16 cellular contexts compared by ENCODE assay signal in the genomic region with DNA sequence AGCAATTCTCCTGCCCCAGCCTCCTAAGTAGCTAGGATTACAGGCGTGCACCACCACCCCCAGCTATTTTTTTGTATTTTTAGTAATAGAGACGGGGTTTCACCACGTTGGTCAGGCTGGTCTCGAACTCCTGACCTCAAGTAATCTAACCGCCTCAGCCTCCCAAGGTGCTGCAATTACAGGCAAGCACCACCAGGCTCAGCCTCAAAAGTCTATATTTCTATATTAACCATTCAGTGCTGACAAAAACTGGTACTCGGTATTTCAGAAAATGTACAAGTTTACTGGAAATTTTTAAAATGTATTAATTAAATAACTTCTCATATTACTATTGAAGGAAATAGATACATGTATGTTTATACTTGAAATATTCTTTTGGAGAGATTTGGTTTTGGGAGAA. TPM values are rescaled to one million over a fixed set of nuclear protein-coding genes. Genes with fewer than 3 reads are reported as not detected.
DNase-seq lines count a peak whose midpoint lies in the region; ATAC-seq and TF ChIP-seq lines count a peak whose summit lies in the region.
"Had no signal": no experiment of that assay in that cellular context is flagged by ENCODE, and none has a peak within 500 bp of the region (broad histone marks: within the 10 kb centered on the region; RNA-seq: fewer than 3 reads in every experiment).

No MANE protein-coding gene starts in this region.

- H3K27ac Mint-ChIP-seq in glutamatergic neuron (ENCODE audit: unreplicated experiment), result no peak overlapping the region
- H3K27ac Mint-ChIP-seq: activated T-cell treated with anti-CD3 and anti-CD28 coated beads, Interleukin-2, amount 50 U/mL, for 24 hours had no signal

- H3K27ac ChIP-seq in aorta (ENCODE audit: low read depth in 1 of 2, low read length in 2 of 2), result no peak overlapping the region
- H3K27ac ChIP-seq: gastroesophageal sphincter, KMS-11, WERI-Rb-1 had no signal

- H3K27me3 ChIP-seq in aorta (ENCODE audit: control insufficient read depth in 1 of 2, insufficient read depth in 2 of 2, low read length in 1 of 2), result no peaks in the 10 kb centered on the region
- H3K27me3 ChIP-seq: dorsolateral prefrontal cortex, gastroesophageal sphincter had no signal

- H3K9me3 Mint-ChIP-seq in glutamatergic neuron (ENCODE audit: unreplicated experiment), result peaks cover 6% of the 10 kb centered on the region
- H3K9me3 Mint-ChIP-seq: activated T-cell treated with anti-CD3 and anti-CD28 coated beads, Interleukin-2, amount 50 U/mL, for 24 hours had no signal

- 0 out of 3 replicates have a peak, but pooled peaks have one; percentile 18 for TF ChIP-seq CTCF in GM12872 (IDR thresholded peaks at IDR 0.05; ENCODE audit: insufficient read depth, low read depth, low read length)
- peak; percentile 49 for TF ChIP-seq CTCF in glutamatergic neuron (IDR thresholded peaks at IDR 0.05; ENCODE audit: partially characterized antibody, unreplicated experiment)

- intact Hi-C loops in aorta (cut with DNase I), result loop anchor here in 1 of 2 donors (10.0 kb wide), 1 partner anchor 138 kb away; no protein-coding TSS in a partner anchor

- H3K36me3 ChIP-seq in aorta (ENCODE audit: control insufficient read depth in 1 of 2, insufficient read depth in 2 of 2, low read length in 1 of 2), result no peaks in the 10 kb centered on the region

- H3K4me3 Mint-ChIP-seq in glutamatergic neuron (ENCODE audit: unreplicated experiment), result no peak overlapping the region

- H3K36me3 Mint-ChIP-seq in glutamatergic neuron (ENCODE audit: unreplicated experiment), result peaks cover 15% of the 10 kb centered on the region

- DNase-seq in NCI-H2171 treated with DMSO at 0.1 percent for 48 hours (lab: John Stamatoyannopoulos, UW) (peak; percentile 5), NCI-H2171 (lab: John Stamatoyannopoulos, UW) (no peak), RPMI8226 (peak; percentile 29), glutamatergic neuron (no peak), NCI-H82 treated with DMSO at 0.1 percent for 48 hours (lab: John Stamatoyannopoulos, UW; ENCODE audit: unreplicated experiment) (no peak), NCI-H446 (lab: John Stamatoyannopoulos, UW) (no peak), aorta (no peak)
- DNase-seq: activated T-cell treated with anti-CD3 and anti-CD28 coated beads, Interleukin-2, amount 50 U/mL, for 24 hours; dorsolateral prefrontal cortex; NCI-H345; retina; WERI-Rb-1 had no signal

- no peaks in the 10 kb centered on the region for H3K9me3 ChIP-seq in aorta (ENCODE audit: control insufficient read depth, low read length)
- H3K9me3 ChIP-seq: gastroesophageal sphincter had no signal

- 89% methylated on average over 6 of the region's 6 CpGs for WGBS in aorta, 2 donors

- H3K27me3 Mint-ChIP-seq in glutamatergic neuron (ENCODE audit: unreplicated experiment), result peaks cover 2% of the 10 kb centered on the region
- H3K27me3 Mint-ChIP-seq: activated T-cell treated with anti-CD3 and anti-CD28 coated beads, Interleukin-2, amount 50 U/mL, for 24 hours had no signal

- no peak for ATAC-seq in aorta (ENCODE audit: low FRiP score)
- ATAC-seq: gastroesophageal sphincter had no signal

- peaks cover 14% of the 10 kb centered on the region for H3K4me1 Mint-ChIP-seq in glutamatergic neuron (ENCODE audit: low read depth, unreplicated experiment)

- H3K4me3 ChIP-seq in aorta (ENCODE audit: low read length in 2 of 2), result no peak overlapping the region
- H3K4me3 ChIP-seq: gastroesophageal sphincter had no signal

- no peaks in the 10 kb centered on the region for H3K4me1 ChIP-seq in aorta (ENCODE audit: control insufficient read depth in 1 of 2, insufficient read depth in 2 of 2, low read length in 2 of 2)

RNA-seq across cellular contexts. Expression of a gene that starts 1.4 kb away (rescaled TPM):
- total RNA-seq in glutamatergic neuron (ENCODE audit: unreplicated experiment), result 58.7 TPM
- 10 to 100 TPM; 14.8 to 34.7 TPM for total RNA-seq in aorta
- polyA plus RNA-seq in aorta, result 100 to 1,000 TPM in 1 of 2 donors, 10 to 100 TPM in 1; 15.7 to 133 TPM

RNA-seq across cellular contexts. Expression of a gene that starts 1.6 kb away (rescaled TPM):
- total RNA-seq in glutamatergic neuron (ENCODE audit: unreplicated experiment) (23.0 TPM), aorta (10 to 100 TPM; 17.5 to 22.2 TPM)
- 10 to 100 TPM; 12.0 to 25.9 TPM for polyA plus RNA-seq in aorta

RNA-seq across cellular contexts. Expression of a gene that starts 33.8 kb away (rescaled TPM):
- 134 TPM for total RNA-seq in glutamatergic neuron (ENCODE audit: unreplicated experiment)
- 100 to 1,000 TPM in 1 of 2 donors, 10 to 100 TPM in 1; 59.9 to 131 TPM for total RNA-seq in aorta
- 10 to 100 TPM; 26.5 to 65.7 TPM for polyA plus RNA-seq in aorta

RNA-seq across cellular contexts. Expression of a gene that starts 41.8 kb away (rescaled TPM):
- 177 TPM for total RNA-seq in glutamatergic neuron (ENCODE audit: unreplicated experiment)
- total RNA-seq in aorta, result 10 to 100 TPM; 45.9 to 76.0 TPM
- polyA plus RNA-seq in aorta, result 100 to 1,000 TPM in 1 of 2 donors, 10 to 100 TPM in 1; 34.4 to 162 TPM

RNA-seq across cellular contexts. Expression of a gene that starts 45.2 kb away (rescaled TPM):
- total RNA-seq in glutamatergic neuron (ENCODE audit: unreplicated experiment), result 7.2 TPM
- not detected for total RNA-seq in aorta
- polyA plus RNA-seq in aorta, result not detected
- total RNA-seq: gastroesophageal sphincter had no signal
- polyA plus RNA-seq: keratinocyte had no signal

Comparison
In these comparisons a context has a peak if more than half of its experiments do, and no peak if none do; other contexts are left out.
1. DNase-seq: peak in NCI-H2171 treated with DMSO at 0.1 percent for 48 hours (single experiment) and RPMI8226 (single experiment); none in NCI-H2171 (single experiment), glutamatergic neuron (single experiment), NCI-H82 treated with DMSO at 0.1 percent for 48 hours (single experiment), NCI-H446 (0 of 2) and aorta (0 of 2).